In the genomic region with DNA sequence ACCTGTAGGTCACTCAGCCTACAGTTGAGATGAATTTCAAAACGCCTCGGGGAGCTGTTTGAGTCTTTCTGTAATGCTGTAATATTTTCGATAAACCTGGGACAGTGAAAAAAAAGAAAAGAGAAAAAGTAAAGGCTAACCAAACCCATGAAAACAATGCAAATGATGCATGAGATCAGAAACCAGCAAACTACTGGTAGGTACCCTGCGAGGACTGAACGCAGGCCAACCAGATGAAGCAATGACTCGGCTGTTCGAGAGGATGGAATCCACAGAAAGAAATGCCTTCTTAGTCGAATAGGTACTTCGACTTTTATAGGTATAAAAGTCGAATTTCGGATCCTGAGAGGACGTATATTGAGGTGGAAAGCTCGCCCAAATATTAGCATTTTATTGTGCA, we compare ENCODE assay signal across 1 cellular context.
TF ChIP-seq lines count a peak whose summit lies in the region.

No MANE protein-coding gene starts in this region.

TF ChIP-seq in GM12878, 131 proteins besides CTCF, POLR2A, EP300 and RAD21 (continued from another document):
- no peak for TF ChIP-seq RELB (IDR thresholded peaks at IDR 0.05; ENCODE audit: low read depth)
- TF ChIP-seq MEF2A (IDR thresholded peaks at IDR 0.05; ENCODE audit: insufficient read depth, low read depth, low read length): no peak
- no peak for TF ChIP-seq BCL11A (IDR thresholded peaks at IDR 0.05; ENCODE audit: low read depth, low read length)
- no peak for TF ChIP-seq SP1 (IDR thresholded peaks at IDR 0.05; ENCODE audit: low read depth, low read length)
- no peak for TF ChIP-seq ZNF592 (IDR thresholded peaks at IDR 0.05)
